In genomic region chr5:8600843-8601242, GRCh38 we compare ENCODE assay signal across 33 cellular contexts.
"Had no signal": no experiment of that assay in that cellular context is flagged by ENCODE, and none has a peak within 500 bp of the region (broad histone marks: within the 10 kb centered on the region; RNA-seq: fewer than 3 reads in every experiment).

No MANE protein-coding gene starts in this region.

- H3K79me2 ChIP-seq: hepatocyte had no signal

- H3K4me3 ChIP-seq: esophagus squamous epithelium, gastroesophageal sphincter, heart right ventricle, hepatocyte had no signal

- H3K36me3 Mint-ChIP-seq: activated naive CD4-positive, alpha-beta T cell treated with anti-CD3 and anti-CD28 coated beads, Interleukin-2, amount 10 ng/mL, durations not matched to agents 7 days and 5 days; activated naive CD4-positive, alpha-beta T cell treated with anti-CD3 and anti-CD28 coated beads, Interleukin-2, amount 50 U/mL, for 72 hours; activated naive CD8-positive, alpha-beta T cell treated with anti-CD3 and anti-CD28 coated beads, Interleukin-2, amount 10 ng/mL, durations not matched to agents 7 days and 5 days; brain had no signal

- ATAC-seq: activated naive CD4-positive, alpha-beta T cell treated with anti-CD3 and anti-CD28 coated beads, Interleukin-2, amount 50 U/mL, for 72 hours; activated T-cell treated with anti-CD3 and anti-CD28 coated beads, Interleukin-2, amount 50 U/mL, for 72 hours; gastroesophageal sphincter; heart right ventricle had no signal

- H3K27me3 ChIP-seq: esophagus squamous epithelium, gastroesophageal sphincter, hepatocyte had no signal

- H3K9me3 Mint-ChIP-seq: activated CD4-positive, alpha-beta T cell treated with anti-CD3 and anti-CD28 coated beads, Interleukin-2, amount 10 ng/mL, durations not matched to agents 7 days and 5 days; activated naive CD4-positive, alpha-beta T cell treated with anti-CD3 and anti-CD28 coated beads, Interleukin-2, amount 10 ng/mL, durations not matched to agents 7 days and 5 days; activated naive CD8-positive, alpha-beta T cell treated with anti-CD3 and anti-CD28 coated beads, Interleukin-2, amount 10 ng/mL, durations not matched to agents 7 days and 5 days had no signal

- H3K4me2 ChIP-seq: hepatocyte had no signal

- H3K27ac ChIP-seq: epithelial cell of prostate, esophagus squamous epithelium, gastroesophageal sphincter, heart right ventricle, hepatocyte had no signal

- DNase-seq: activated CD4-positive, alpha-beta memory T cell treated with anti-CD3 and anti-CD28 coated beads, Interleukin-2, amount 10 ng/mL, durations not matched to agents 7 days and 5 days; activated CD4-positive, alpha-beta T cell treated with anti-CD3 and anti-CD28 coated beads for 1 hour; activated CD4-positive, alpha-beta T cell treated with anti-CD3 and anti-CD28 coated beads for 4 hours; activated CD4-positive, alpha-beta T cell treated with anti-CD3 and anti-CD28 coated beads, Interleukin-2, amount 10 ng/mL, durations not matched to agents 7 days and 5 days; activated CD4-positive, alpha-beta T cell treated with anti-CD3 and anti-CD28 coated beads, Interleukin-2, amount 50 U/mL, for 4 hours; activated CD4-positive, CD25-positive, alpha-beta regulatory T cell; activated CD8-positive, alpha-beta memory T cell treated with anti-CD3 and anti-CD28 coated beads, Interleukin-2, amount 50 U/mL, for 48 hours; activated gamma-delta T cell; activated naive CD4-positive, alpha-beta T cell; activated naive CD4-positive, alpha-beta T cell treated with anti-CD3 and anti-CD28 coated beads, Interleukin-2, amount 10 ng/mL, durations not matched to agents 7 days and 5 days; activated naive CD8-positive, alpha-beta T cell treated with anti-CD3 and anti-CD28 coated beads, Interleukin-2, amount 10 ng/mL, durations not matched to agents 7 days and 5 days; activated T-cell treated with anti-CD3 and anti-CD28 coated beads for 4 hours; activated T-cell treated with anti-CD3 and anti-CD28 coated beads, Interleukin-2, amount 50 U/mL, for 24 hours; activated T-cell treated with anti-CD3 and anti-CD28 coated beads, Interleukin-2, amount 50 U/mL, for 72 hours; amniotic stem cell; anterior cingulate cortex; cortex of kidney; dermis blood vessel endothelial cell; effector CD8-positive, alpha-beta T cell; esophagus squamous epithelium; foreskin melanocyte; heart right ventricle; T-helper 2 cell had no signal

- H3K27ac Mint-ChIP-seq: activated CD4-positive, alpha-beta memory T cell treated with anti-CD3 and anti-CD28 coated beads, Interleukin-2, amount 10 ng/mL, durations not matched to agents 7 days and 5 days; activated CD4-positive, alpha-beta T cell treated with anti-CD3 and anti-CD28 coated beads, Interleukin-2, amount 10 ng/mL, durations not matched to agents 7 days and 5 days; activated naive CD4-positive, alpha-beta T cell treated with anti-CD3 and anti-CD28 coated beads, Interleukin-2, amount 10 ng/mL, durations not matched to agents 7 days and 5 days; activated naive CD4-positive, alpha-beta T cell treated with anti-CD3 and anti-CD28 coated beads, Interleukin-2, amount 50 U/mL, for 72 hours; activated naive CD8-positive, alpha-beta T cell treated with anti-CD3 and anti-CD28 coated beads, Interleukin-2, amount 10 ng/mL, durations not matched to agents 7 days and 5 days; activated T-cell treated with anti-CD3 and anti-CD28 coated beads, Interleukin-2, amount 50 U/mL, for 24 hours; activated T-cell treated with anti-CD3 and anti-CD28 coated beads, Interleukin-2, amount 50 U/mL, for 72 hours; brain had no signal

- H3K27me3 Mint-ChIP-seq: activated CD4-positive, alpha-beta memory T cell treated with anti-CD3 and anti-CD28 coated beads, Interleukin-2, amount 10 ng/mL, durations not matched to agents 7 days and 5 days; activated CD4-positive, alpha-beta T cell treated with anti-CD3 and anti-CD28 coated beads, Interleukin-2, amount 10 ng/mL, durations not matched to agents 7 days and 5 days; activated naive CD4-positive, alpha-beta T cell treated with anti-CD3 and anti-CD28 coated beads, Interleukin-2, amount 10 ng/mL, durations not matched to agents 7 days and 5 days; activated naive CD8-positive, alpha-beta T cell treated with anti-CD3 and anti-CD28 coated beads, Interleukin-2, amount 10 ng/mL, durations not matched to agents 7 days and 5 days; activated T-cell treated with anti-CD3 and anti-CD28 coated beads, Interleukin-2, amount 50 U/mL, for 24 hours; brain; central memory CD8-positive, alpha-beta T cell had no signal

- H3K4me1 ChIP-seq: esophagus squamous epithelium, gastroesophageal sphincter, heart right ventricle had no signal

- H3K36me3 ChIP-seq: esophagus squamous epithelium, gastroesophageal sphincter, heart right ventricle had no signal

- H3K4me1 Mint-ChIP-seq: activated CD4-positive, alpha-beta memory T cell treated with anti-CD3 and anti-CD28 coated beads, Interleukin-2, amount 10 ng/mL, durations not matched to agents 7 days and 5 days; activated CD4-positive, alpha-beta T cell treated with anti-CD3 and anti-CD28 coated beads, Interleukin-2, amount 10 ng/mL, durations not matched to agents 7 days and 5 days; activated naive CD4-positive, alpha-beta T cell treated with anti-CD3 and anti-CD28 coated beads, Interleukin-2, amount 10 ng/mL, durations not matched to agents 7 days and 5 days; activated naive CD8-positive, alpha-beta T cell treated with anti-CD3 and anti-CD28 coated beads, Interleukin-2, amount 10 ng/mL, durations not matched to agents 7 days and 5 days; brain; central memory CD8-positive, alpha-beta T cell had no signal

- H2AFZ ChIP-seq: hepatocyte had no signal

- H3K9me3 ChIP-seq: esophagus squamous epithelium, gastroesophageal sphincter had no signal

- H3K4me3 Mint-ChIP-seq: activated CD4-positive, alpha-beta memory T cell treated with anti-CD3 and anti-CD28 coated beads, Interleukin-2, amount 10 ng/mL, durations not matched to agents 7 days and 5 days; activated CD4-positive, alpha-beta T cell treated with anti-CD3 and anti-CD28 coated beads, Interleukin-2, amount 10 ng/mL, durations not matched to agents 7 days and 5 days; activated naive CD4-positive, alpha-beta T cell treated with anti-CD3 and anti-CD28 coated beads, Interleukin-2, amount 10 ng/mL, durations not matched to agents 7 days and 5 days; activated naive CD8-positive, alpha-beta T cell treated with anti-CD3 and anti-CD28 coated beads, Interleukin-2, amount 10 ng/mL, durations not matched to agents 7 days and 5 days; activated T-cell treated with anti-CD3 and anti-CD28 coated beads, Interleukin-2, amount 50 U/mL, for 24 hours; activated T-cell treated with anti-CD3 and anti-CD28 coated beads, Interleukin-2, amount 50 U/mL, for 72 hours; brain; central memory CD8-positive, alpha-beta T cell had no signal

- FAIRE-seq: bronchial epithelial cell, colon, endometrium, endothelial cell of umbilical vein had no signal
